26 cellular contexts compared by ENCODE assay signal in genomic region chr11:6258141-6258540, GRCh38. TPM values are rescaled to one million over a fixed set of nuclear protein-coding genes. Genes with fewer than 3 reads are reported as not detected.
A peak's percentile ranks its signal among the peaks of the same experiment; 100 is the strongest.
DNase-seq lines count a peak whose midpoint lies in the region; ATAC-seq, FAIRE-seq and TF ChIP-seq lines count a peak whose summit lies in the region.
"Had no signal": no experiment of that assay in that cellular context is flagged by ENCODE, and none has a peak within 500 bp of the region (broad histone marks: within the 10 kb centered on the region; RNA-seq: fewer than 3 reads in every experiment).

No MANE protein-coding gene starts in this region.

- WGBS in A549 (ENCODE audit: missing lambda C conversion rate), result 42% methylated on average over 3 of the region's 3 CpGs
- WGBS in right lobe of liver (ENCODE audit: insufficient coverage, low coverage, low lambda C conversion rate, missing lambda C conversion rate), result 81% methylated on average over 3 of the region's 3 CpGs
- 80 to 85% methylated on average over 3 of the region's 3 CpGs for WGBS in lower leg skin, 2 donors

- no peak overlapping the region for H2AFZ ChIP-seq in GM23338

- no peak overlapping the region for H3K27ac ChIP-seq in A549
- no peak overlapping the region for H3K27ac ChIP-seq in GM23338 (ENCODE audit: low read depth)
- no peak overlapping the region for H3K27ac ChIP-seq in right lobe of liver
- H3K27ac ChIP-seq: BLaER1, heart left ventricle, left ventricle myocardium inferior had no signal

- H3K4me1 Mint-ChIP-seq in GM23338, result peaks cover 2% of the 10 kb centered on the region; the same call in 2 of the 3 replicates

- no peak for TF ChIP-seq EP300 in A549 (IDR thresholded peaks at IDR 0.05)

- TF ChIP-seq POLR2A in A549 (IDR thresholded peaks at IDR 0.05; ENCODE audit: low read length) (no peak), right lobe of liver (IDR thresholded peaks at IDR 0.05) (no peak), lower leg skin (IDR thresholded peaks at IDR 0.05) (no peak)

- no peak for DNase-seq in A549 (ENCODE audit: low read depth in 1 of 2, low spot score in 1 of 2)
- DNase-seq in GM23338 (ENCODE audit: low spot score), result peak; percentile 50
- DNase-seq in cerebellar cortex (ENCODE audit: low spot score), result peak; percentile 55
- DNase-seq in left kidney (ENCODE audit: low read depth, low spot score), result peak; percentile 11
- no peak for DNase-seq in NCI-H146 (lab: John Stamatoyannopoulos, UW)
- no peak for DNase-seq in right lobe of liver
- no peak for DNase-seq in lower leg skin (ENCODE audit: low spot score in 2 of 2)
- DNase-seq: ACHN; activated B cell treated with CpG ODN at 0.5 μM for 24 hours; activated CD4-positive, alpha-beta T cell treated with anti-CD3 and anti-CD28 coated beads, Interleukin-2, amount 50 U/mL, for 48 hours; activated CD8-positive, alpha-beta memory T cell treated with anti-CD3 and anti-CD28 coated beads, Interleukin-2, amount 50 U/mL, for 4 hours; heart left ventricle; left ventricle myocardium inferior; naive thymus-derived CD4-positive, alpha-beta T cell; SHP77; stimulated activated naive CD4-positive, alpha-beta T cell treated with Interleukin-2 at 50 U/mL for 16 hours; SW 1271; T1000 had no signal

- no peak overlapping the region for H3K27ac Mint-ChIP-seq in GM23338
- H3K27ac Mint-ChIP-seq: activated B cell treated with CpG ODN at 0.5 μM for 24 hours; dendritic cell treated with granulocyte-macrophage colony-stimulating factor and Interleukin-4, amounts not matched to agents 40 ng/mL and 50 ng/mL, for 4 days; mesothelial cell of epicardium; naive thymus-derived CD4-positive, alpha-beta T cell had no signal

- H3K4me1 ChIP-seq in A549 (no peaks in the 10 kb centered on the region; the same call in 2 of the 3 replicates), GM23338 (ENCODE audit: insufficient read depth) (peaks cover 8% of the 10 kb centered on the region), right lobe of liver (peaks cover 0 to 9% (median 2%) of the 10 kb centered on the region in 4 donors)
- H3K4me1 ChIP-seq: BLaER1 had no signal

- H3K4me2 ChIP-seq in A549 (no peak overlapping the region), GM23338 (peak overlapping the region; percentile 97)
- H3K4me2 ChIP-seq: BLaER1 had no signal

- H3K36me3 ChIP-seq in GM23338 (ENCODE audit: insufficient read depth) (no peaks in the 10 kb centered on the region), right lobe of liver (no peaks in the 10 kb centered on the region)
- H3K36me3 ChIP-seq: BLaER1, heart left ventricle, left ventricle myocardium inferior had no signal

- no peak for FAIRE-seq in A549 (lab: Jason Lieb, UNC)
- FAIRE-seq: endothelial cell of umbilical vein, GM12891 had no signal

- CTCF ChIA-PET in A549 (lab: Yijun Ruan, JAX), result interaction anchor here (0.9 to 2.1 kb wide), 3 partner anchors 9 to 104 kb away, joined by 3 to 6 read pairs (median 3); no protein-coding TSS in a partner anchor

- no peaks in the 10 kb centered on the region for H4K20me1 ChIP-seq in GM23338 (replicated peaks; ENCODE audit: insufficient read depth)
- H4K20me1 ChIP-seq: BLaER1 had no signal

- H3K9me3 Mint-ChIP-seq in GM23338, result no peaks in the 10 kb centered on the region
- H3K9me3 Mint-ChIP-seq: activated B cell treated with CpG ODN at 0.5 μM for 24 hours; dendritic cell treated with granulocyte-macrophage colony-stimulating factor and Interleukin-4, amounts not matched to agents 40 ng/mL and 50 ng/mL, for 4 days; mesothelial cell of epicardium; naive thymus-derived CD4-positive, alpha-beta T cell had no signal

- H3K27me3 ChIP-seq in GM23338 (ENCODE audit: insufficient read depth) (peaks cover 80% of the 10 kb centered on the region), right lobe of liver (peaks cover 4 to 5% of the 10 kb centered on the region in 2 donors)
- H3K27me3 ChIP-seq: BLaER1 had no signal

- H3K4me3 ChIP-seq in A549, result no peak overlapping the region
- H3K4me3 ChIP-seq in GM23338, result peak overlapping the region; percentile 74; the same call in 1 of the 2 replicates
- no peak overlapping the region for H3K4me3 ChIP-seq in right lobe of liver
- no peak overlapping the region for H3K4me3 ChIP-seq in lower leg skin (ENCODE audit: low read depth, poor library complexity, severe bottlenecking)
- H3K4me3 ChIP-seq: BLaER1 had no signal

- H3F3A ChIP-seq in GM23338 (replicated peaks; ENCODE audit: low read depth), result no peaks in the 10 kb centered on the region

- peaks cover 16% of the 10 kb centered on the region for H3K27me3 Mint-ChIP-seq in GM23338 (ENCODE audit: insufficient read depth, low read depth, poor library complexity)
- H3K27me3 Mint-ChIP-seq: dendritic cell treated with granulocyte-macrophage colony-stimulating factor and Interleukin-4, amounts not matched to agents 40 ng/mL and 50 ng/mL, for 4 days had no signal

- H3K9me3 ChIP-seq in A549, result no peaks in the 10 kb centered on the region; the same call in 2 of the 3 replicates
- no peaks in the 10 kb centered on the region for H3K9me3 ChIP-seq in right lobe of liver
- H3K9me3 ChIP-seq: heart left ventricle, left ventricle myocardium inferior had no signal

- intact Hi-C loops in right lobe of liver (cut with DNase I) (no loop called here), lower leg skin (cut with DNase I; ENCODE audit: low total_unique reads) (loop anchor here (1.0 kb wide), 1 partner anchor 46 kb away; no protein-coding TSS in a partner anchor)

- no peak for TF ChIP-seq RAD21 in A549 (conservative IDR thresholded peaks at IDR 0.05 in 1 of 2, IDR thresholded peaks at IDR 0.05 in 1 of 2)

- H3K36me3 Mint-ChIP-seq in GM23338 (ENCODE audit: low read depth), result no peaks in the 10 kb centered on the region
- H3K36me3 Mint-ChIP-seq: mesothelial cell of epicardium; naive thymus-derived CD4-positive, alpha-beta T cell had no signal

- H3K9me2 ChIP-seq in GM23338 (ENCODE audit: insufficient read depth), result no peaks in the 10 kb centered on the region

- POLR2A ChIA-PET in A549 (lab: Yijun Ruan, JAX), result no interaction called here

- no peaks in the 10 kb centered on the region for H3K79me2 ChIP-seq in GM23338 (replicated peaks; ENCODE audit: insufficient read depth)

- TF ChIP-seq CTCF in A549 (IDR thresholded peaks at IDR 0.05) (no peak), GM23338 (conservative IDR thresholded peaks at IDR 0.05; ENCODE audit: low read depth in 2 of 2) (peak; percentile 13 to 32; a peak in 3 of 4 replicates), right lobe of liver (IDR thresholded peaks at IDR 0.05) (no peak), lower leg skin (IDR thresholded peaks at IDR 0.05) (no peak)

- ATAC-seq in A549, result peak; percentile 16 to 43; a peak in 3 of 6 replicates
- ATAC-seq in GM23338, result peak; percentile 25
- ATAC-seq in HG02759 (IDR thresholded peaks at IDR 0.05; ENCODE audit: unreplicated experiment), result no peak
- no peak for ATAC-seq in right lobe of liver

- H3K4me3 Mint-ChIP-seq in GM23338, result peak overlapping the region; percentile 78; the same call in 2 of the 3 replicates
- H3K4me3 Mint-ChIP-seq: activated B cell treated with CpG ODN at 0.5 μM for 24 hours had no signal

RNA-seq across cellular contexts. Expression of gene CCKBR, which starts 1.5 kb away (rescaled TPM):
- polyA plus RNA-seq in A549 (2011; rRNA removed) (not detected in 2 replicates), A549 (2017; fragmentation: RNase III; extraction: RNeasy Plus Mini Kit Qiagen cat#74134 plus additional on column Dnase treatment) (not detected in 3 replicates), GM23338 (2016; fragmentation: Nextera tagmentation; extraction: Ambion mirVana) (3.9 and 4.8 TPM in 2 replicates)
- not detected in 2 replicates for polyA plus RNA-seq in A549 (2012; cell fraction: cytosol; rRNA removed)
- 0.07 TPM in 1 of 2 replicates, not detected in the other for polyA plus RNA-seq in A549 (2012; cell fraction: nucleus; rRNA removed)
- not detected in 2 replicates for polyA minus RNA-seq in A549 (2011; rRNA and poly(A)+ RNA removed)
- 7.0 and 8.2 TPM in 2 replicates for total RNA-seq in GM23338 (2014; rRNA removed; shearing (Covaris generic))
- total RNA-seq in right lobe of liver (not detected), lower leg skin (under 1 TPM in 3 of 4 donors, not detected in 1; 0.13 to 0.71 (median 0.46) TPM)
- total RNA-seq: activated B cell treated with CpG ODN at 0.5 μM for 24 hours; endothelial cell of umbilical vein; left ventricle myocardium inferior; naive thymus-derived CD4-positive, alpha-beta T cell had no signal
- polyA plus RNA-seq: endothelial cell of umbilical vein; heart left ventricle; naive thymus-derived CD4-positive, alpha-beta T cell had no signal

RNA-seq across cellular contexts. Expression of gene CNGA4, which starts 19.3 kb away (rescaled TPM):
- polyA plus RNA-seq in A549 (2011; rRNA removed) (0.12 and 0.19 TPM in 2 replicates), A549 (2017; fragmentation: RNase III; extraction: RNeasy Plus Mini Kit Qiagen cat#74134 plus additional on column Dnase treatment) (0.10 to 0.12 TPM (median 0.11 TPM) in 3 replicates), GM23338 (2016; fragmentation: Nextera tagmentation; extraction: Ambion mirVana) (0.15 TPM in 1 of 2 replicates, not detected in the other)
- 0.12 and 0.17 TPM in 2 replicates for polyA plus RNA-seq in A549 (2012; cell fraction: cytosol; rRNA removed)
- polyA plus RNA-seq in A549 (2012; cell fraction: nucleus; rRNA removed), result 0.23 and 0.32 TPM in 2 replicates
- 0.15 TPM in 1 of 2 replicates, not detected in the other for polyA minus RNA-seq in A549 (2011; rRNA and poly(A)+ RNA removed)
- total RNA-seq in GM23338 (2014; rRNA removed; shearing (Covaris generic)), result not detected in 2 replicates
- total RNA-seq in right lobe of liver (under 1 TPM in 1 of 6 experiments, not detected in 5; 0.25 TPM), lower leg skin (not detected)
- total RNA-seq: endothelial cell of umbilical vein, heart left ventricle, left ventricle myocardium inferior had no signal
- polyA plus RNA-seq: naive thymus-derived CD4-positive, alpha-beta T cell had no signal

RNA-seq across cellular contexts. Expression of gene FHIP1B, which starts 23.7 kb away (rescaled TPM):
- polyA plus RNA-seq in A549 (2011; rRNA removed) (19.4 and 23.9 TPM in 2 replicates), A549 (2017; fragmentation: RNase III; extraction: RNeasy Plus Mini Kit Qiagen cat#74134 plus additional on column Dnase treatment) (12.6 to 14.3 TPM (median 13.9 TPM) in 3 replicates), GM23338 (2016; fragmentation: Nextera tagmentation; extraction: Ambion mirVana) (10.3 TPM in 2 replicates)
- 18.7 and 25.3 TPM in 2 replicates for polyA plus RNA-seq in A549 (2012; cell fraction: cytosol; rRNA removed)
- polyA plus RNA-seq in A549 (2012; cell fraction: nucleus; rRNA removed), result 97.5 and 108 TPM in 2 replicates
- polyA minus RNA-seq in A549 (2011; rRNA and poly(A)+ RNA removed), result 29.0 and 29.5 TPM in 2 replicates
- total RNA-seq in GM23338 (2014; rRNA removed; shearing (Covaris generic)), result 20.0 and 34.5 TPM in 2 replicates
- total RNA-seq in right lobe of liver (10 to 100 TPM; 20.3 to 37.5 (median 27.8) TPM), lower leg skin (10 to 100 TPM; 47.0 to 97.9 (median 60.2) TPM)

RNA-seq across cellular contexts. Expression of gene C11orf42, which starts 52.8 kb away (rescaled TPM):
- polyA plus RNA-seq in A549 (2011; rRNA removed) (not detected in 2 replicates), A549 (2017; fragmentation: RNase III; extraction: RNeasy Plus Mini Kit Qiagen cat#74134 plus additional on column Dnase treatment) (not detected in 3 replicates), GM23338 (2016; fragmentation: Nextera tagmentation; extraction: Ambion mirVana) (not detected in 2 replicates)
- not detected in 2 replicates for polyA plus RNA-seq in A549 (2012; cell fraction: cytosol; rRNA removed)
- polyA plus RNA-seq in A549 (2012; cell fraction: nucleus; rRNA removed), result not detected in 2 replicates
- not detected in 2 replicates for polyA minus RNA-seq in A549 (2011; rRNA and poly(A)+ RNA removed)
- total RNA-seq in GM23338 (2014; rRNA removed; shearing (Covaris generic)), result not detected in 2 replicates
- total RNA-seq in right lobe of liver (not detected), lower leg skin (not detected)
- total RNA-seq: activated B cell treated with CpG ODN at 0.5 μM for 24 hours; endothelial cell of umbilical vein; heart left ventricle; left ventricle myocardium inferior; mesothelial cell of epicardium; naive thymus-derived CD4-positive, alpha-beta T cell; sciatic nerve had no signal
- polyA plus RNA-seq: endothelial cell of umbilical vein; heart left ventricle; naive thymus-derived CD4-positive, alpha-beta T cell; thymus had no signal

RNA-seq across cellular contexts. Expression of gene OR52W1, which starts 59.1 kb away (rescaled TPM):
- polyA plus RNA-seq in A549 (2011; rRNA removed) (not detected in 2 replicates), A549 (2017; fragmentation: RNase III; extraction: RNeasy Plus Mini Kit Qiagen cat#74134 plus additional on column Dnase treatment) (not detected in 3 replicates), GM23338 (2016; fragmentation: Nextera tagmentation; extraction: Ambion mirVana) (not detected in 2 replicates)
- polyA plus RNA-seq in A549 (2012; cell fraction: cytosol; rRNA removed), result not detected in 2 replicates
- not detected in 2 replicates for polyA plus RNA-seq in A549 (2012; cell fraction: nucleus; rRNA removed)
- polyA minus RNA-seq in A549 (2011; rRNA and poly(A)+ RNA removed), result not detected in 2 replicates
- total RNA-seq in GM23338 (2014; rRNA removed; shearing (Covaris generic)), result not detected in 2 replicates
- total RNA-seq in right lobe of liver (not detected), lower leg skin (not detected)
- total RNA-seq: activated B cell treated with CpG ODN at 0.5 μM for 24 hours; endothelial cell of umbilical vein; heart left ventricle; left ventricle myocardium inferior; mesothelial cell of epicardium; naive thymus-derived CD4-positive, alpha-beta T cell; sciatic nerve had no signal
- polyA plus RNA-seq: endothelial cell of umbilical vein; heart left ventricle; naive thymus-derived CD4-positive, alpha-beta T cell had no signal

Comparison
In these comparisons a context has a peak if more than half of its experiments do, and no peak if none do; other contexts are left out.
1. ATAC-seq: peak in A549 (2 of 2) and GM23338 (single experiment); none in HG02759 (single experiment) and right lobe of liver (0 of 4).
2. DNase-seq: peak in GM23338 (single experiment), cerebellar cortex (single experiment) and left kidney (single experiment); none in A549 (0 of 2), NCI-H146 (single experiment), right lobe of liver (0 of 3) and lower leg skin (0 of 2).
3. CTCF ChIP-seq: peak in GM23338 (2 of 2); none in A549 (single experiment), right lobe of liver (0 of 4) and lower leg skin (0 of 3).